20 cellular contexts compared by ENCODE assay signal in the genomic region with DNA sequence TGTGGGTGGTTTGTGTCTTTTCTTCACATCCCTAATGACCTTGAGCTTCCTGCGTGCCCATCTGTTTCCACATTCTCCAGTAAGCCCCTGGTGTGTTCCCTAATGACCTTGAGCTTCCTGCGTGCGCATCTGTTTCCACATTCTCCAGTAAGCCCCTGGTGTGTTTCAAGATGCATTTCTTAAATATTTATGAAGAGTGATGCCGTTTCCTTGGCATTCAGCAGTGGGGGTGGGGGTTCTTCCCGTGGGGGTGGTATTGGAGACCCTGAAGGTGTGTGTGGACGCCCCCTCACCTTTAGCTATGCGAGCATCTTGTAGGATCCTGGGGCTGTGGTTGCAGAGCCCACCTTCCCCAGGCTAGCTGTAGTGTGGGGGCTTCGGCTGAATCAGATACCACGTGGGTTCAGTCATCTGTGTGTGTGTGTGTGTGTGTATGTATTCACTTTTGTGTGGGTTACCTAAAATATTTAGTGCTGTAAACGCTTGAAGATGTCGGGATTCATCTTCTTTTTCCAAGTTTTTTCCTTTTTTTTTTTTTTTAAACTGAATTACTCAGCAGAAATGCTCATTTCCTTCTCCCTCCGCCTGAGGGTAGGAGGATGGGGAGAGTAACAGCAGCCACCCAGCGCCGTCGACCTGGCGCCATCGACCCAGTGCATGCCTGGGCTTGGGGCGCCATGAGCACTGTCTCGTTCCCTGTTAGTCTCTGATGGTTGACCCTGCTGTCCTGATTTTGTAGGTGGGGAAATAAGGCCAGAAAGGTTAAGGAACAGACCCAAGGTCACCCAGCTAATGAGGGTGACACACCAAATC. TPM values are rescaled to one million over a fixed set of nuclear protein-coding genes. Genes with fewer than 3 reads are reported as not detected.
DNase-seq lines count a peak whose midpoint lies in the region; ATAC-seq and TF ChIP-seq lines count a peak whose summit lies in the region.
"Had no signal": no experiment of that assay in that cellular context is flagged by ENCODE, and none has a peak within 500 bp of the region (broad histone marks: within the 10 kb centered on the region; RNA-seq: fewer than 3 reads in every experiment).

No MANE protein-coding gene starts in this region.

- POLR2A ChIA-PET in T-cell (lab: Charles Lee), result no interaction called here

- peak overlapping the region; percentile 54 for H3K4me2 ChIP-seq in BLaER1
- H3K4me2 ChIP-seq: KMS-11 had no signal

- TF ChIP-seq CTCF in endodermal cell (conservative IDR thresholded peaks at IDR 0.05) (no peak), ovary (IDR thresholded peaks at IDR 0.05) (no peak)

- H3K27me3 ChIP-seq in BLaER1 (peaks cover 40% of the 10 kb centered on the region), endodermal cell (ENCODE audit: control insufficient read depth, insufficient read depth, low read length, poor library complexity, severe bottlenecking) (peaks cover 23% of the 10 kb centered on the region), ovary (no peaks in the 10 kb centered on the region)
- H3K27me3 ChIP-seq: right atrium auricular region had no signal

- H3K9ac ChIP-seq in BLaER1 (no peak overlapping the region), endodermal cell (ENCODE audit: extremely low read depth, low read length, poor library complexity, severe bottlenecking) (no peak overlapping the region)
- H3K9ac ChIP-seq: KMS-11 had no signal

- H3K4me3 Mint-ChIP-seq in endodermal cell, result no peak overlapping the region
- H3K4me3 Mint-ChIP-seq in effector memory CD8-positive, alpha-beta T cell, result no peak overlapping the region
- no peak overlapping the region for H3K4me3 Mint-ChIP-seq in T-cell
- H3K4me3 Mint-ChIP-seq in activated T-cell treated with anti-CD3 and anti-CD28 coated beads, Interleukin-2, amount 50 U/mL, for 4 hours, result no peak overlapping the region
- H3K4me3 Mint-ChIP-seq: activated CD4-positive, alpha-beta memory T cell treated with anti-CD3 and anti-CD28 coated beads for 36 hours; activated naive CD8-positive, alpha-beta T cell treated with anti-CD3 and anti-CD28 coated beads for 36 hours; activated T-cell treated with anti-CD3 and anti-CD28 coated beads, Interleukin-2, amount 50 U/mL, for 24 hours had no signal

- H3K27me3 Mint-ChIP-seq in endodermal cell (ENCODE audit: insufficient read depth) (peaks cover 3% of the 10 kb centered on the region), T-cell (peaks cover 0 to 5% of the 10 kb centered on the region in 2 donors)
- H3K27me3 Mint-ChIP-seq in effector memory CD8-positive, alpha-beta T cell, result peaks cover 6 to 9% of the 10 kb centered on the region in 2 donors
- no peaks in the 10 kb centered on the region for H3K27me3 Mint-ChIP-seq in activated T-cell treated with anti-CD3 and anti-CD28 coated beads, Interleukin-2, amount 50 U/mL, for 4 hours (ENCODE audit: low read depth)
- H3K27me3 Mint-ChIP-seq: activated CD4-positive, alpha-beta memory T cell treated with anti-CD3 and anti-CD28 coated beads for 36 hours; activated naive CD8-positive, alpha-beta T cell treated with anti-CD3 and anti-CD28 coated beads for 36 hours; activated T-cell treated with anti-CD3 and anti-CD28 coated beads, Interleukin-2, amount 50 U/mL, for 24 hours had no signal

- H3K9me3 ChIP-seq in BLaER1 (peaks cover 10% of the 10 kb centered on the region), endodermal cell (ENCODE audit: control insufficient read depth, low read length) (no peaks in the 10 kb centered on the region), ovary (no peaks in the 10 kb centered on the region)
- H3K9me3 ChIP-seq: right atrium auricular region had no signal

- H3K27ac Mint-ChIP-seq in endodermal cell (no peak overlapping the region), T-cell (no peak overlapping the region)
- H3K27ac Mint-ChIP-seq in effector memory CD8-positive, alpha-beta T cell, result peak overlapping the region in 1 of 2 donors; percentile 49
- H3K27ac Mint-ChIP-seq: activated CD4-positive, alpha-beta memory T cell treated with anti-CD3 and anti-CD28 coated beads for 36 hours; activated naive CD8-positive, alpha-beta T cell treated with anti-CD3 and anti-CD28 coated beads for 36 hours; activated T-cell treated with anti-CD3 and anti-CD28 coated beads, Interleukin-2, amount 50 U/mL, for 24 hours had no signal

- no peaks in the 10 kb centered on the region for H3K36me3 ChIP-seq in BLaER1
- H3K36me3 ChIP-seq in endodermal cell (ENCODE audit: control insufficient read depth, insufficient read depth, low read length), result no peaks in the 10 kb centered on the region
- H3K36me3 ChIP-seq in ovary, result no peaks in the 10 kb centered on the region
- H3K36me3 ChIP-seq: cardiac muscle cell, heart right ventricle, right atrium auricular region had no signal

- TF ChIP-seq EP300 in ovary (IDR thresholded peaks at IDR 0.05), result no peak

- 82 to 90% methylated on average over 8 to 18 of the region's 19 CpGs for WGBS in endodermal cell (ENCODE audit: insufficient coverage in 1 of 2, insufficient read length in 1 of 2), 2 experiments
- 12 to 20% (median 18%) methylated on average over 18 to 19 of the region's 19 CpGs for WGBS in ovary, 3 donors

- no peak overlapping the region for H3K4me3 ChIP-seq in BLaER1
- H3K4me3 ChIP-seq in endodermal cell (ENCODE audit: low read length), result no peak overlapping the region
- no peak overlapping the region for H3K4me3 ChIP-seq in ovary
- H3K4me3 ChIP-seq: cardiac muscle cell, heart right ventricle, right atrium auricular region had no signal

- peaks cover 24% of the 10 kb centered on the region; the same call in 1 of the 2 replicates for H4K20me1 ChIP-seq in BLaER1

- CTCF ChIA-PET in T-cell (lab: Charles Lee), result no interaction called here

- no peak for TF ChIP-seq POLR2A in ovary (IDR thresholded peaks at IDR 0.05)

- intact Hi-C loops in ovary (cut with DNase I), result no loop called here

- no peak for ATAC-seq in effector memory CD8-positive, alpha-beta T cell (replicated peaks)
- no peak for ATAC-seq in T-cell (replicated peaks in 1 of 4)
- no peak for ATAC-seq in activated T-cell treated with anti-CD3 and anti-CD28 coated beads, Interleukin-2, amount 50 U/mL, for 4 hours
- ATAC-seq: heart right ventricle had no signal

- peaks cover 1% of the 10 kb centered on the region for H3K9me3 Mint-ChIP-seq in endodermal cell
- H3K9me3 Mint-ChIP-seq in effector memory CD8-positive, alpha-beta T cell, result no peaks in the 10 kb centered on the region
- no peaks in the 10 kb centered on the region for H3K9me3 Mint-ChIP-seq in T-cell
- no peaks in the 10 kb centered on the region for H3K9me3 Mint-ChIP-seq in activated T-cell treated with anti-CD3 and anti-CD28 coated beads, Interleukin-2, amount 50 U/mL, for 4 hours
- H3K9me3 Mint-ChIP-seq: activated CD4-positive, alpha-beta memory T cell treated with anti-CD3 and anti-CD28 coated beads for 36 hours; activated naive CD8-positive, alpha-beta T cell treated with anti-CD3 and anti-CD28 coated beads for 36 hours; activated T-cell treated with anti-CD3 and anti-CD28 coated beads, Interleukin-2, amount 50 U/mL, for 24 hours had no signal

- peak; percentile 54 for DNase-seq in NCI-H524 treated with DMSO at 0.1 percent for 48 hours (lab: John Stamatoyannopoulos, UW)
- peak; percentile 67 for DNase-seq in endodermal cell
- peak in 3 of 5 donors; percentile 41 to 71 (median 42) for DNase-seq in ovary
- no peak for DNase-seq in HT-29 (ENCODE audit: low spot score)
- DNase-seq in effector memory CD8-positive, alpha-beta T cell, result no peak
- no peak for DNase-seq in T-cell
- no peak for DNase-seq in activated T-cell treated with anti-CD3 and anti-CD28 coated beads, Interleukin-2, amount 50 U/mL, for 4 hours
- DNase-seq: activated CD4-positive, alpha-beta memory T cell treated with anti-CD3 and anti-CD28 coated beads for 36 hours; activated naive CD8-positive, alpha-beta T cell treated with anti-CD3 and anti-CD28 coated beads for 36 hours; activated T-cell treated with anti-CD3 and anti-CD28 coated beads, Interleukin-2, amount 50 U/mL, for 24 hours; heart right ventricle; islet precursor cell; NCI-H2107; NCI-H748 treated with DMSO at 0.1 percent for 48 hours; stimulated activated CD4-positive, alpha-beta T cell treated with anti-CD3 and anti-CD28 coated beads, Interleukin-1b, Interleukin-23, amount 100 ng/mL, for 48 hours had no signal

- H3K4me1 Mint-ChIP-seq in endodermal cell, result no peaks in the 10 kb centered on the region
- peaks cover 5 to 10% of the 10 kb centered on the region in 2 donors for H3K4me1 Mint-ChIP-seq in effector memory CD8-positive, alpha-beta T cell (ENCODE audit: low read depth in 2 of 2)
- peaks cover 0 to 7% (median 0%) of the 10 kb centered on the region in 3 donors for H3K4me1 Mint-ChIP-seq in T-cell
- H3K4me1 Mint-ChIP-seq in activated T-cell treated with anti-CD3 and anti-CD28 coated beads, Interleukin-2, amount 50 U/mL, for 4 hours (ENCODE audit: low read depth), result no peaks in the 10 kb centered on the region

- H3K36me3 Mint-ChIP-seq in endodermal cell (ENCODE audit: low read depth), result no peaks in the 10 kb centered on the region
- peaks cover 5% of the 10 kb centered on the region for H3K36me3 Mint-ChIP-seq in effector memory CD8-positive, alpha-beta T cell (ENCODE audit: insufficient read depth)
- peaks cover 23% of the 10 kb centered on the region for H3K36me3 Mint-ChIP-seq in T-cell
- H3K36me3 Mint-ChIP-seq in activated T-cell treated with anti-CD3 and anti-CD28 coated beads, Interleukin-2, amount 50 U/mL, for 4 hours (ENCODE audit: insufficient read depth), result peaks cover 6% of the 10 kb centered on the region

- H3K4me1 ChIP-seq in BLaER1 (peaks cover 18% of the 10 kb centered on the region), endodermal cell (ENCODE audit: control insufficient read depth, insufficient read depth, low read length) (no peaks in the 10 kb centered on the region), ovary (ENCODE audit: insufficient read depth) (no peaks in the 10 kb centered on the region)
- H3K4me1 ChIP-seq: heart right ventricle, right atrium auricular region had no signal

- H3K27ac ChIP-seq in BLaER1 (no peak overlapping the region), endodermal cell (ENCODE audit: low read depth, low read length) (no peak overlapping the region), ovary (no peak overlapping the region)
- H3K27ac ChIP-seq: cardiac muscle cell, heart right ventricle, KMS-11, right atrium auricular region, VCaP had no signal

RNA-seq across cellular contexts. Expression of gene NSG1, which starts 9.9 kb away (rescaled TPM):
- 1 to 10 TPM; 1.8 to 6.0 TPM for total RNA-seq in endodermal cell
- polyA plus RNA-seq in endodermal cell (2013, experiment 1 of 2), result 18.1 TPM
- 14.0 TPM for polyA plus RNA-seq in endodermal cell (2013, experiment 2 of 2)
- total RNA-seq in ovary, result 100 to 1,000 TPM in 1 of 7 donors, 10 to 100 TPM in 5, 1 to 10 TPM in 1; 9.9 to 103 (median 39.6) TPM
- 10 to 100 TPM; 38.3 to 81.9 TPM for polyA plus RNA-seq in ovary
- not detected in 2 replicates for total RNA-seq in HT-29 (2014; rRNA removed; shearing (Covaris generic))
- total RNA-seq in T-cell, result 10 to 100 TPM; 14.2 to 42.8 (median 19.2) TPM
- total RNA-seq in activated T-cell treated with anti-CD3 and anti-CD28 coated beads, Interleukin-2, amount 50 U/mL, for 4 hours, result 1 to 10 TPM; 1.2 to 3.5 (median 1.9) TPM

Comparison
In these comparisons a context has a peak if more than half of its experiments do, and no peak if none do; other contexts are left out.
1. DNase-seq: peak in NCI-H524 treated with DMSO at 0.1 percent for 48 hours (single experiment), endodermal cell (single experiment) and ovary (3 of 5); none in HT-29 (single experiment), effector memory CD8-positive, alpha-beta T cell (0 of 3), T-cell (0 of 34) and activated T-cell treated with anti-CD3 and anti-CD28 coated beads, Interleukin-2, amount 50 U/mL, for 4 hours (single experiment).